ENCODE assay signal across 9 cellular contexts in genomic region chr5:76083555-76084495, GRCh38. TPM values are rescaled to one million over a fixed set of nuclear protein-coding genes. Genes with fewer than 3 reads are reported as not detected.
A peak's percentile ranks its signal among the peaks of the same experiment; 100 is the strongest.
DNase-seq lines count a peak whose midpoint lies in the region; ATAC-seq and TF ChIP-seq lines count a peak whose summit lies in the region.
"Had no signal": no experiment of that assay in that cellular context is flagged by ENCODE, and none has a peak within 500 bp of the region (broad histone marks: within the 10 kb centered on the region; RNA-seq: fewer than 3 reads in every experiment).

No MANE protein-coding gene starts in this region.

- peak overlapping the region; percentile 74 for H3K4me3 Mint-ChIP-seq in activated CD4-positive, alpha-beta memory T cell treated with anti-CD3 and anti-CD28 coated beads, Interleukin-2, amount 10 ng/mL, durations not matched to agents 7 days and 5 days

- H3K36me3 Mint-ChIP-seq in activated CD4-positive, alpha-beta memory T cell treated with anti-CD3 and anti-CD28 coated beads, Interleukin-2, amount 10 ng/mL, durations not matched to agents 7 days and 5 days (ENCODE audit: low read depth) = peaks cover 2% of the 10 kb centered on the region

- TF ChIP-seq POLR2A in heart left ventricle (IDR thresholded peaks at IDR 0.05) (no peak), tibial nerve (IDR thresholded peaks at IDR 0.05) (no peak)

- peaks cover 11 to 87% (median 48%) of the 10 kb centered on the region in 9 donors for H3K27me3 ChIP-seq in heart left ventricle
- peaks cover 0 to 38% of the 10 kb centered on the region in 2 donors for H3K27me3 ChIP-seq in tibial nerve

- H3K4me1 ChIP-seq in heart left ventricle = peaks cover 0 to 32% (median 9%) of the 10 kb centered on the region in 12 donors
- peaks cover 0 to 39% (median 11%) of the 10 kb centered on the region in 4 donors for H3K4me1 ChIP-seq in tibial nerve

- ATAC-seq in heart left ventricle = no peak
- no peak for ATAC-seq in GM21423 (IDR thresholded peaks at IDR 0.05; ENCODE audit: unreplicated experiment)
- no peak for ATAC-seq in GM18517 (IDR thresholded peaks at IDR 0.05; ENCODE audit: unreplicated experiment)

- TF ChIP-seq CTCF in heart left ventricle (IDR thresholded peaks at IDR 0.05) (no peak), tibial nerve (IDR thresholded peaks at IDR 0.05) (no peak)

- H3K4me1 Mint-ChIP-seq in activated CD4-positive, alpha-beta memory T cell treated with anti-CD3 and anti-CD28 coated beads, Interleukin-2, amount 10 ng/mL, durations not matched to agents 7 days and 5 days = peaks cover 31% of the 10 kb centered on the region

- intact Hi-C loops in heart left ventricle (cut with DNase I) (no loop called here), cardiac septum (cut with DNase I) (no loop called here)

- no peaks in the 10 kb centered on the region for H3K36me3 ChIP-seq in heart left ventricle
- no peaks in the 10 kb centered on the region for H3K36me3 ChIP-seq in tibial nerve

- TF ChIP-seq EP300 in tibial nerve (IDR thresholded peaks at IDR 0.05) = no peak

- DNase-seq in heart left ventricle (no peak), cardiac septum (ENCODE audit: low spot score) (no peak), iPS-NIHi11 (ENCODE audit: low spot score) (peak; percentile 66), tibial nerve (ENCODE audit: low spot score in 2 of 2) (no peak), foreskin melanocyte (no peak)
- peak; percentile 23 for DNase-seq in activated CD4-positive, alpha-beta memory T cell treated with anti-CD3 and anti-CD28 coated beads, Interleukin-2, amount 10 ng/mL, durations not matched to agents 7 days and 5 days

- CTCF ChIA-PET in activated CD4-positive, alpha-beta memory T cell treated with anti-CD3 and anti-CD28 coated beads, Interleukin-2, amount 10 ng/mL, durations not matched to agents 7 days and 5 days (lab: Charles Lee) = interaction anchor here (0.6 to 0.7 kb wide), 2 partner anchors 14 to 754 kb away, joined by 3 read pairs; no protein-coding TSS in a partner anchor

- H3K27ac Mint-ChIP-seq in activated CD4-positive, alpha-beta memory T cell treated with anti-CD3 and anti-CD28 coated beads, Interleukin-2, amount 10 ng/mL, durations not matched to agents 7 days and 5 days = no peak overlapping the region

- H3K27ac ChIP-seq in heart left ventricle (no peak overlapping the region), tibial nerve (peak overlapping the region in 1 of 4 donors; percentile 59)

- POLR2A ChIA-PET in activated CD4-positive, alpha-beta memory T cell treated with anti-CD3 and anti-CD28 coated beads, Interleukin-2, amount 10 ng/mL, durations not matched to agents 7 days and 5 days (lab: Charles Lee) = interaction anchor here (1.3 kb wide), 1 partner anchor 92 kb away, joined by 8 read pairs; no protein-coding TSS in a partner anchor

- peak overlapping the region in 10 of 12 donors; percentile 6 to 48 (median 33) for H3K4me3 ChIP-seq in heart left ventricle
- peak overlapping the region; percentile 5 to 43 (median 33) for H3K4me3 ChIP-seq in tibial nerve

- H3K9me3 ChIP-seq in heart left ventricle (no peaks in the 10 kb centered on the region), tibial nerve (no peaks in the 10 kb centered on the region)

- WGBS in heart left ventricle, 4 donors = 1 to 2% (median 1%) methylated on average over 36 to 50 of the region's 50 CpGs
- WGBS in tibial nerve, 2 donors = 1 to 2% methylated on average over 32 to 50 of the region's 50 CpGs

- H3K27me3 Mint-ChIP-seq in activated CD4-positive, alpha-beta memory T cell treated with anti-CD3 and anti-CD28 coated beads, Interleukin-2, amount 10 ng/mL, durations not matched to agents 7 days and 5 days = peaks cover 80% of the 10 kb centered on the region

- no peaks in the 10 kb centered on the region for H3K9me3 Mint-ChIP-seq in activated CD4-positive, alpha-beta memory T cell treated with anti-CD3 and anti-CD28 coated beads, Interleukin-2, amount 10 ng/mL, durations not matched to agents 7 days and 5 days

RNA-seq across cellular contexts. Expression of gene SV2C, which starts 0.6 kb away (rescaled TPM):
- total RNA-seq in heart left ventricle = under 1 TPM in 5 of 9 donors, not detected in 4; 0.12 to 0.27 (median 0.20) TPM
- polyA plus RNA-seq in heart left ventricle = under 1 TPM in 1 of 2 donors, not detected in 1; 0.29 TPM
- 0.67 TPM for total RNA-seq in cardiac septum
- under 1 TPM; 0.28 to 0.33 TPM for total RNA-seq in activated CD4-positive, alpha-beta memory T cell treated with anti-CD3 and anti-CD28 coated beads, Interleukin-2, amount 10 ng/mL, durations not matched to agents 7 days and 5 days
- total RNA-seq in tibial nerve = 1 to 10 TPM in 3 of 4 donors, under 1 TPM in 1; 0.87 to 1.7 (median 1.4) TPM
- total RNA-seq: dermis microvascular lymphatic vessel endothelial cell had no signal

Comparison
In these comparisons a context has a peak if more than half of its experiments do, and no peak if none do; other contexts are left out.
1. DNase-seq: peak in activated CD4-positive, alpha-beta memory T cell treated with anti-CD3 and anti-CD28 coated beads, Interleukin-2, amount 10 ng/mL, durations not matched to agents 7 days and 5 days (single experiment) and iPS-NIHi11 (single experiment); none in heart left ventricle (0 of 5), cardiac septum (single experiment), tibial nerve (0 of 2) and foreskin melanocyte (single experiment).